ENCODE assay signal across 18 cellular contexts in genomic region chr3:14138109-14138877, GRCh38. TPM values are rescaled to one million over a fixed set of nuclear protein-coding genes. Genes with fewer than 3 reads are reported as not detected.
DNase-seq lines count a peak whose midpoint lies in the region; ATAC-seq and TF ChIP-seq lines count a peak whose summit lies in the region.
"Had no signal": no experiment of that assay in that cellular context is flagged by ENCODE, and none has a peak within 500 bp of the region (broad histone marks: within the 10 kb centered on the region; RNA-seq: fewer than 3 reads in every experiment).

No MANE protein-coding gene starts in this region.

- no peaks in the 10 kb centered on the region for H3K9me3 ChIP-seq in CD4-positive, alpha-beta memory T cell (ENCODE audit: control insufficient read depth in 1 of 2, low read length in 2 of 2)

- H3K4me3 ChIP-seq in CD4-positive, alpha-beta memory T cell (ENCODE audit: low read length in 2 of 2): no peak overlapping the region

- peaks cover 32 to 48% (median 37%) of the 10 kb centered on the region in 4 donors for H3K4me1 Mint-ChIP-seq in CD4-positive, alpha-beta memory T cell
- H3K4me1 Mint-ChIP-seq in IgD-negative memory B cell (peaks cover 0 to 1% (median 0%) of the 10 kb centered on the region in 3 donors), nephron progenitor cell (no peaks in the 10 kb centered on the region)
- H3K4me1 Mint-ChIP-seq in effector memory CD8-positive, alpha-beta T cell (ENCODE audit: low read depth in 2 of 2): peaks cover 29 to 34% of the 10 kb centered on the region in 2 donors

- CTCF ChIA-PET in CD4-positive, alpha-beta memory T cell (lab: Charles Lee; ENCODE audit: partially characterized antibody): no interaction called here

- H3K36me3 Mint-ChIP-seq in CD4-positive, alpha-beta memory T cell: peaks cover 31 to 72% of the 10 kb centered on the region in 2 donors
- H3K36me3 Mint-ChIP-seq in IgD-negative memory B cell: peaks cover 8% of the 10 kb centered on the region
- H3K36me3 Mint-ChIP-seq in effector memory CD8-positive, alpha-beta T cell (ENCODE audit: insufficient read depth): peaks cover 75% of the 10 kb centered on the region
- H3K36me3 Mint-ChIP-seq in nephron progenitor cell (ENCODE audit: low read depth): peaks cover 13% of the 10 kb centered on the region

- intact Hi-C loops in CD4-positive, alpha-beta memory T cell (cut with micrococcal nuclease): no loop called here

- H3K27me3 Mint-ChIP-seq in CD4-positive, alpha-beta memory T cell: no peaks in the 10 kb centered on the region
- H3K27me3 Mint-ChIP-seq in IgD-negative memory B cell (no peaks in the 10 kb centered on the region), nephron progenitor cell (ENCODE audit: low read depth, poor library complexity) (no peaks in the 10 kb centered on the region)
- H3K27me3 Mint-ChIP-seq in effector memory CD8-positive, alpha-beta T cell: no peaks in the 10 kb centered on the region

- H3K27ac ChIP-seq in CD4-positive, alpha-beta memory T cell (ENCODE audit: low read depth, low read length): no peak overlapping the region
- H3K27ac ChIP-seq in foreskin keratinocyte: no peak overlapping the region
- H3K27ac ChIP-seq: HL-60 had no signal

- no peak overlapping the region for H3K4me3 Mint-ChIP-seq in CD4-positive, alpha-beta memory T cell
- no peak overlapping the region for H3K4me3 Mint-ChIP-seq in IgD-negative memory B cell
- H3K4me3 Mint-ChIP-seq in effector memory CD8-positive, alpha-beta T cell: no peak overlapping the region
- H3K4me3 Mint-ChIP-seq in nephron progenitor cell: no peak overlapping the region
- H3K4me3 Mint-ChIP-seq: activated T-cell treated with anti-CD3 and anti-CD28 coated beads, Interleukin-2, amount 50 U/mL, for 4 hours had no signal

- peaks cover 37% of the 10 kb centered on the region for H3K4me1 ChIP-seq in CD4-positive, alpha-beta memory T cell (ENCODE audit: insufficient read depth, low read length)
- H3K4me1 ChIP-seq in foreskin keratinocyte: peaks cover 15% of the 10 kb centered on the region

- peak overlapping the region; percentile 56 to 93 (median 65) for H3K27ac Mint-ChIP-seq in CD4-positive, alpha-beta memory T cell
- H3K27ac Mint-ChIP-seq in IgD-negative memory B cell: peak overlapping the region; percentile 65 to 82 (median 76)
- H3K27ac Mint-ChIP-seq in effector memory CD8-positive, alpha-beta T cell: peak overlapping the region; percentile 85 to 99
- peak overlapping the region; percentile 93 for H3K27ac Mint-ChIP-seq in nephron progenitor cell

- TF ChIP-seq CTCF in nephron progenitor cell (IDR thresholded peaks at IDR 0.05) (no peak), foreskin keratinocyte (conservative IDR thresholded peaks at IDR 0.05) (no peak)

- no peaks in the 10 kb centered on the region for H3K9me3 Mint-ChIP-seq in CD4-positive, alpha-beta memory T cell
- H3K9me3 Mint-ChIP-seq in IgD-negative memory B cell (no peaks in the 10 kb centered on the region), nephron progenitor cell (no peaks in the 10 kb centered on the region)
- H3K9me3 Mint-ChIP-seq in effector memory CD8-positive, alpha-beta T cell: no peaks in the 10 kb centered on the region
- H3K9me3 Mint-ChIP-seq: activated T-cell treated with anti-CD3 and anti-CD28 coated beads, Interleukin-2, amount 50 U/mL, for 4 hours had no signal

- H3K36me3 ChIP-seq in CD4-positive, alpha-beta memory T cell (ENCODE audit: insufficient read depth, low read length): peaks cover 34% of the 10 kb centered on the region

- DNase-seq in CD4-positive, alpha-beta memory T cell: no peak
- no peak for DNase-seq in effector memory CD8-positive, alpha-beta T cell
- DNase-seq in nephron progenitor cell (no peak), foreskin keratinocyte (no peak), SKM-1 (lab: John Stamatoyannopoulos, UW; ENCODE audit: unreplicated experiment) (no peak)
- no peak for DNase-seq in activated CD8-positive, alpha-beta memory T cell treated with anti-CD3 and anti-CD28 coated beads, Interleukin-2, amount 50 U/mL, for 4 hours
- DNase-seq: activated CD4-positive, alpha-beta T cell treated with anti-CD3 and anti-CD28 coated beads for 48 hours; activated T-cell treated with anti-CD3 and anti-CD28 coated beads, Interleukin-2, amount 50 U/mL, for 4 hours; AML-193; cortex of kidney; Karpas-422; NCI-H1417; NCI-H2227 treated with DMSO at 0.1 percent for 48 hours; Right ventricle myocardium superior; T1000 had no signal

- no peak for ATAC-seq in effector memory CD8-positive, alpha-beta T cell (replicated peaks)
- ATAC-seq in foreskin keratinocyte (no peak), GM21360 (IDR thresholded peaks at IDR 0.05; ENCODE audit: unreplicated experiment) (no peak)
- ATAC-seq: activated T-cell treated with anti-CD3 and anti-CD28 coated beads, Interleukin-2, amount 50 U/mL, for 4 hours had no signal

- POLR2A ChIA-PET in CD4-positive, alpha-beta memory T cell (lab: Charles Lee; ENCODE audit: partially characterized antibody): interaction anchor here (9.9 to 18.6 kb wide), 2 partner anchors 9 to 39 kb away, joined by 220 to 342 read pairs; partner anchors contain the start of genes CHCHD4, LSM3, TMEM43 and XPC

- no peaks in the 10 kb centered on the region for H3K27me3 ChIP-seq in CD4-positive, alpha-beta memory T cell (ENCODE audit: insufficient read depth, low read length)
- H3K27me3 ChIP-seq in foreskin keratinocyte: no peaks in the 10 kb centered on the region

RNA-seq across cellular contexts. Expression of gene TMEM43, which starts 13.4 kb away (rescaled TPM):
- total RNA-seq in CD4-positive, alpha-beta memory T cell: 10 to 100 TPM; 69.3 to 69.7 TPM
- polyA plus RNA-seq in CD4-positive, alpha-beta memory T cell: 100 to 1,000 TPM in 1 of 2 donors, 10 to 100 TPM in 1; 83.8 to 143 TPM
- polyA plus RNA-seq in IgD-negative memory B cell: 40.0 TPM
- total RNA-seq in foreskin keratinocyte: 99.7 and 102 TPM in 2 replicates
- 47.8 and 52.2 TPM in 2 replicates for polyA plus RNA-seq in foreskin keratinocyte

RNA-seq across cellular contexts. Expression of gene CHCHD4, which starts 13.6 kb away (rescaled TPM):
- total RNA-seq in CD4-positive, alpha-beta memory T cell: 1 to 10 TPM; 7.5 to 9.3 TPM
- polyA plus RNA-seq in CD4-positive, alpha-beta memory T cell: 10 to 100 TPM; 17.4 to 17.5 TPM
- polyA plus RNA-seq in IgD-negative memory B cell: 18.7 TPM
- 23.3 and 27.8 TPM in 2 replicates for total RNA-seq in foreskin keratinocyte
- polyA plus RNA-seq in foreskin keratinocyte: 22.6 and 29.7 TPM in 2 replicates

RNA-seq across cellular contexts. Expression of gene XPC, which starts 40.1 kb away (rescaled TPM):
- 100 to 1,000 TPM; 104 to 108 TPM for total RNA-seq in CD4-positive, alpha-beta memory T cell
- polyA plus RNA-seq in CD4-positive, alpha-beta memory T cell: 10 to 100 TPM; 32.9 to 57.5 TPM
- polyA plus RNA-seq in IgD-negative memory B cell (40.6 TPM), foreskin keratinocyte (23.7 and 26.1 TPM in 2 replicates)
- total RNA-seq in foreskin keratinocyte: 44.8 and 53.3 TPM in 2 replicates

RNA-seq across cellular contexts. Expression of gene LSM3, which starts 40.3 kb away (rescaled TPM):
- total RNA-seq in CD4-positive, alpha-beta memory T cell: 1 to 10 TPM; 7.2 to 8.2 TPM
- polyA plus RNA-seq in CD4-positive, alpha-beta memory T cell: 10 to 100 TPM; 22.1 to 30.7 TPM
- 25.3 TPM for polyA plus RNA-seq in IgD-negative memory B cell
- total RNA-seq in foreskin keratinocyte: 21.7 and 24.4 TPM in 2 replicates
- 31.3 and 35.0 TPM in 2 replicates for polyA plus RNA-seq in foreskin keratinocyte
